ENCODE assay signal across 8 cellular contexts in the genomic region with DNA sequence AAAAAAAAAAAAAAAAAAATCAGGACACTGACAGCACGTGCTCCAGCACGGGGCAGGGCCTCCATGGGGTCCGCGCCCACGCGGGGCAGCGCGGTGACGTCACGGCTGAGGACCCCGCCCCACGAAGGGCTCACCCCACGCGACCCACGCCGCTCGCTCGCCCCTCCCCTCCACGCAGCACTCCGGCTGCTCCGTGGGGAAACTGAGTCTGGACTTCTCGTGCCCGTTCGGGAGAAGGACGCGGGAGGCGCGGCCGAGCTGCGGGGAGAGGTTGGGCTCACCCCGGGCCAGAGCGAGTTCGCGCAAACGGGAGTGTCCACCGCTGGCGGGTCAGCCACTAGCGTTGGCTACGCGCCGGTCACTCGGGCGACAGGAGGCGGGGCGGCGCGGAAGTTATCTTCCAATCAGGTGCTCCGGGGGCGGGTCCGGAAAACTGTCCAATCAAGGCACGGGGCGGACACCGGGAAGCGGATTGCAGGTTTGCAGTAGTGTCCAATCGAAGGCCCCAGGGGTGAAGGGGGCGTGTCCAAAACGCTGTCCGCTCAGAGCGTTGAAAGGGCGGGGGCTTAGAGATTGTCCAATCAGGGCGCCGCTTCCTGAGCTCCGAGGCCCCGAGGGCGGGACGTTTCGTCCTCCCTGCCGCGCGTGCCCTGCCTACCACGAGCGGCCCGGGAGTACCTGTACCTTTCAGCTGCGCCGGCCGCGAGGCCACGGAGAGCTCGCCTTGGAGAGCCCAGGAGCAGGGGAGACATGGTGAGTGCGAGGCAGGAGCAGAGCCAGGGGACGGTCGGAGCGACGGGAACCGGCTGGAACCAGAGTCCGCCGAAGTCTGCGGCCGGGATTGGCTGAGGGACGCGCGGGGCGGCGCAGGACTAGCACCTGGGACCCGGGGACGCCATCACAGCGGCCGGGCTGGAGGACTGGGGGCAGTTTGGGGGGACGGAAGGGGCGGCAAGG. TPM values are rescaled to one million over a fixed set of nuclear protein-coding genes. Genes with fewer than 3 reads are reported as not detected.
A peak's percentile ranks its signal among the peaks of the same experiment; 100 is the strongest.
DNase-seq lines count a peak whose midpoint lies in the region; ATAC-seq and TF ChIP-seq lines count a peak whose summit lies in the region.

Gene ZNF57 (plus strand): TSS at position 633 of the 957 bp plus-strand sequence. CDS start 118 bp downstream, at position 751.

- CTCF ChIA-PET in Caco-2 (lab: Charles Lee), result interaction anchor here (0.6 to 1.7 kb wide), 6 partner anchors 13 to 252 kb away, joined by 3 to 18 read pairs (median 4); partner anchors contain the start of gene ZNF555

- no peaks in the 10 kb centered on the region for H3K27me3 ChIP-seq in Caco-2 (replicated peaks; ENCODE audit: control insufficient read depth, insufficient read depth, low read length)
- no peaks in the 10 kb centered on the region for H3K27me3 ChIP-seq in OCI-LY3 (ENCODE audit: low read depth, low read length)

- peak within 1 kb of the TSS; percentile 99 for H3K4me3 ChIP-seq in Caco-2 (ENCODE audit: low read depth, low read length)
- H3K4me3 ChIP-seq in OCI-LY3 (ENCODE audit: low read length), result peak within 1 kb of the TSS; percentile 98

- H3K27me3 Mint-ChIP-seq in Caco-2 (ENCODE audit: insufficient read depth, unreplicated experiment), result no peaks in the 10 kb centered on the region

- intact Hi-C loops in Caco-2 (cut with micrococcal nuclease; ENCODE audit: unreplicated experiment), result loop anchor here (2.0 kb wide), 1 partner anchor 50 kb away; no protein-coding TSS in a partner anchor

- peak within 1 kb of the TSS; percentile 77 for H3K9ac ChIP-seq in OCI-LY3 (ENCODE audit: low read length)

- no TSS peak for BruUV-seq in Caco-2 (replicated peaks; lab: Mats Ljungman, UMichigan)

- H3K79me2 ChIP-seq in OCI-LY3 (ENCODE audit: low read length), result peaks cover 38% of the 10 kb centered on the region

- H4K20me1 ChIP-seq in OCI-LY3 (ENCODE audit: insufficient read depth, low read length), result 0 out of 2 replicates have a peak, but pooled peaks cover under 1% of the 10 kb centered on the region

- peak within 1 kb of the TSS; percentile 96 for H3K27ac Mint-ChIP-seq in Caco-2 (ENCODE audit: unreplicated experiment)

- POLR2A ChIA-PET in Caco-2 (lab: Charles Lee), result interaction anchor here (0.6 to 2.0 kb wide), 4 partner anchors 12 to 359 kb away, joined by 4 to 24 read pairs (median 6); partner anchors contain the start of gene ZNF556

- H3K36me3 Mint-ChIP-seq in Caco-2 (ENCODE audit: insufficient read depth, unreplicated experiment), result peaks cover 26% of the 10 kb centered on the region

- peak within 1 kb of the TSS; percentile 99 for H2AFZ ChIP-seq in OCI-LY3 (ENCODE audit: low read depth, low read length)

- DNase-seq in Caco-2 (peak; percentile 99), HUDEP-2 (lab: John Stamatoyannopoulos, UW; ENCODE audit: unreplicated experiment in 76 of 76) (peak; percentile 73 to 100 (median 99)), activated T-cell treated with anti-CD3 and anti-CD28 coated beads for 4 hours (peak; percentile 95), epidermal melanocyte (ENCODE audit: insufficient read length, low spot score) (peak; percentile 97), midbrain (lab: John Stamatoyannopoulos, UW) (peak; percentile 99)
- DNase-seq in stimulated activated CD8-positive, alpha-beta memory T cell treated with anti-CD3 and anti-CD28 coated beads, Interleukin-15, amount 100 ng/mL, for 48 hours (ENCODE audit: low read depth in 2 of 2), result peak; percentile 97 to 98

- TF ChIP-seq CTCF in Caco-2 (IDR thresholded peaks at IDR 0.05; ENCODE audit: insufficient read depth in 1 of 2, low read depth in 1 of 2, low read length in 1 of 2, severe bottlenecking in 1 of 2, unreplicated experiment in 1 of 2) (no peak), OCI-LY3 (IDR thresholded peaks at IDR 0.05; ENCODE audit: low read depth, low read length) (no peak)

- no peaks in the 10 kb centered on the region for H3K4me1 Mint-ChIP-seq in Caco-2 (ENCODE audit: low read depth, unreplicated experiment)

- H3K9me3 Mint-ChIP-seq in Caco-2 (ENCODE audit: unreplicated experiment), result no peaks in the 10 kb centered on the region

- H3K9me3 ChIP-seq in Caco-2 (peaks cover 12% of the 10 kb centered on the region; the same call in 1 of the 2 replicates), OCI-LY3 (ENCODE audit: insufficient read depth, low read length) (no peaks in the 10 kb centered on the region)

- ATAC-seq in GM21381 (IDR thresholded peaks at IDR 0.05; ENCODE audit: unreplicated experiment), result peak; percentile 95

- H3K4me1 ChIP-seq in Caco-2, result peaks cover 4% of the 10 kb centered on the region; the same call in 1 of the 2 replicates
- peaks cover 6% of the 10 kb centered on the region for H3K4me1 ChIP-seq in OCI-LY3 (ENCODE audit: low read length)

- peak within 1 kb of the TSS; percentile 95 for H3K4me2 ChIP-seq in OCI-LY3 (ENCODE audit: low read length)

- peak within 1 kb of the TSS; percentile 98 for H3K4me3 Mint-ChIP-seq in Caco-2 (ENCODE audit: unreplicated experiment)

- H3K27ac ChIP-seq in OCI-LY3 (ENCODE audit: low read length), result no peak within 1 kb of the TSS

- no peaks in the 10 kb centered on the region; the same call in 1 of the 2 replicates for H3K36me3 ChIP-seq in Caco-2 (ENCODE audit: control insufficient read depth, insufficient read depth, low read length)
- H3K36me3 ChIP-seq in OCI-LY3 (replicated peaks; ENCODE audit: low read depth, low read length), result no peaks in the 10 kb centered on the region

RNA-seq across cellular contexts. Expression of gene ZNF57, which starts in this region (rescaled TPM):
- 5.8 and 7.6 TPM in 2 replicates for total RNA-seq in Caco-2 (2022)
